21 cellular contexts compared by ENCODE assay signal in the genomic region with DNA sequence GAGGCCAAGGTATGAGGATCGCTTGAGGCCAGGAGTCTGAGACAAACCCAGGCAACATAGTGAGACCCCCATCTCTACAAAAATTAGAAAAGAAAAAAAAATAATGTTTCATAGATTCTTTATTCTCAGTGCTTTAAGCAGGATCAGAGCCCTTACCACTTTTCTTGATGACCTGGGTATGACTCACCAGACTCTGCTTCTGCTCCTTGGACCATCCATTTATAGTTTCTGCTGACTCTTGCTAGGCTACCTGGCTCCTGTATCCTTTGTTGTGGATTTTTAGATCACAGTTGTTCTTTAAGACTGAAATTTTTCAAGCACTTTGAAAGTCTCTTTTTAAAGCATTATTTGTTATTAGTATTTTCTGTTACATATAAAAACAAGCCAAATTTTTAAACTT.
DNase-seq lines count a peak whose midpoint lies in the region; ATAC-seq, FAIRE-seq and TF ChIP-seq lines count a peak whose summit lies in the region.
"Had no signal": no experiment of that assay in that cellular context is flagged by ENCODE, and none has a peak within 500 bp of the region (broad histone marks: within the 10 kb centered on the region; RNA-seq: fewer than 3 reads in every experiment).

No MANE protein-coding gene starts in this region.

- in situ Hi-C loops in Caki2 (cut with HindIII; ENCODE audit: low pct_unique_long_range_greater_than_20kb, low sequenced_read_pairs): no loop called here

- no peak overlapping the region for H2BK15ac ChIP-seq in mesenchymal stem cell (ENCODE audit: low read depth, poor library complexity, severe bottlenecking)

- POLR2A ChIA-PET in endothelial cell of umbilical vein (lab: Charles Lee): no interaction called here

- no peak overlapping the region for H2BK120ac ChIP-seq in mesenchymal stem cell (ENCODE audit: low read depth, low read length)

- H3K27ac ChIP-seq in endothelial cell of umbilical vein (ENCODE audit: insufficient read depth, low read depth, low read length) (no peak overlapping the region), mesenchymal stem cell (ENCODE audit: low read length, poor library complexity, severe bottlenecking) (no peak overlapping the region), adrenal gland (no peak overlapping the region), caudate nucleus (ENCODE audit: low read depth, low read length) (no peak overlapping the region), heart left ventricle (no peak overlapping the region)
- H3K27ac ChIP-seq: BLaER1, esophagus muscularis mucosa, lower lobe of right lung, thoracic aorta had no signal

- H3K18ac ChIP-seq in mesenchymal stem cell (ENCODE audit: low read depth in 1 of 2, low read length in 2 of 2): no peak overlapping the region

- H3K9me1 ChIP-seq in endothelial cell of umbilical vein (replicated peaks; ENCODE audit: control insufficient read depth, extremely low read depth, insufficient read depth, low read length): no peaks in the 10 kb centered on the region

- no peak overlapping the region for H4K91ac ChIP-seq in mesenchymal stem cell (ENCODE audit: low read length)

- H2AK5ac ChIP-seq in mesenchymal stem cell (ENCODE audit: low read length, severe bottlenecking): no peak overlapping the region

- no peaks in the 10 kb centered on the region for H3K79me1 ChIP-seq in mesenchymal stem cell (replicated peaks; ENCODE audit: low read length, poor library complexity, severe bottlenecking)

- no peak for ATAC-seq in heart left ventricle
- ATAC-seq: activated T-helper 17 cell treated with anti-CD3 and anti-CD28 coated beads, Interleukin-2, amount 50 U/mL, for 72 hours; lower lobe of right lung; natural killer cell had no signal

- TF ChIP-seq POLR2A in endothelial cell of umbilical vein (IDR thresholded peaks at IDR 0.05; ENCODE audit: low read depth, low read length): no peak
- TF ChIP-seq POLR2A in adrenal gland (IDR thresholded peaks at IDR 0.05): no peak
- TF ChIP-seq POLR2A in heart left ventricle (IDR thresholded peaks at IDR 0.05): no peak

- H2AFZ ChIP-seq in endothelial cell of umbilical vein (ENCODE audit: low read depth, low read length): no peak overlapping the region
- H2AFZ ChIP-seq in mesenchymal stem cell (ENCODE audit: low read depth, low read length): no peak overlapping the region

- H3K9ac ChIP-seq in endothelial cell of umbilical vein (replicated peaks; ENCODE audit: extremely low read depth, insufficient read depth, low read length) (no peak overlapping the region), mesenchymal stem cell (ENCODE audit: low read length) (no peak overlapping the region)
- H3K9ac ChIP-seq: BLaER1 had no signal

- H3K14ac ChIP-seq in mesenchymal stem cell (ENCODE audit: low read length in 2 of 2): no peak overlapping the region

- H4K20me1 ChIP-seq in endothelial cell of umbilical vein (replicated peaks; ENCODE audit: control insufficient read depth, extremely low read depth, insufficient read depth, low read length): no peaks in the 10 kb centered on the region
- H4K20me1 ChIP-seq: BLaER1 had no signal

- FAIRE-seq in endothelial cell of umbilical vein (lab: Jason Lieb, UNC): no peak

- H3K4me1 ChIP-seq in endothelial cell of umbilical vein (ENCODE audit: control insufficient read depth, extremely low read depth, insufficient read depth, low read length): no peaks in the 10 kb centered on the region
- peaks cover 1% of the 10 kb centered on the region for H3K4me1 ChIP-seq in mesenchymal stem cell (ENCODE audit: control insufficient read depth, insufficient read depth, low read depth, low read length)
- H3K4me1 ChIP-seq in adrenal gland (replicated peaks in 1 of 2): no peaks in the 10 kb centered on the region
- no peaks in the 10 kb centered on the region for H3K4me1 ChIP-seq in heart left ventricle
- H3K4me1 ChIP-seq: BLaER1, esophagus muscularis mucosa, lower lobe of right lung had no signal

- H3K4me2 ChIP-seq in endothelial cell of umbilical vein (ENCODE audit: insufficient read depth, low read length) (no peak overlapping the region), mesenchymal stem cell (ENCODE audit: low read length, poor library complexity, severe bottlenecking) (no peak overlapping the region)
- H3K4me2 ChIP-seq: BLaER1 had no signal

- H3K9me3 ChIP-seq in MG63: no peaks in the 10 kb centered on the region
- no peaks in the 10 kb centered on the region for H3K9me3 ChIP-seq in endothelial cell of umbilical vein (replicated peaks; ENCODE audit: control insufficient read depth, insufficient read depth, low read length)
- H3K9me3 ChIP-seq in mesenchymal stem cell (ENCODE audit: control insufficient read depth, low read length): no peaks in the 10 kb centered on the region
- no peaks in the 10 kb centered on the region for H3K9me3 ChIP-seq in adrenal gland (replicated peaks in 1 of 3)
- no peaks in the 10 kb centered on the region for H3K9me3 ChIP-seq in heart left ventricle
- H3K9me3 ChIP-seq: BLaER1, esophagus muscularis mucosa, lower lobe of right lung, thoracic aorta had no signal

- dilution Hi-C loops in endothelial cell of umbilical vein (cut with MboI; ENCODE audit: extremely low pct_ligation_motif_present, low sequenced_read_pairs): no loop called here

- no peak overlapping the region for H2BK12ac ChIP-seq in mesenchymal stem cell (ENCODE audit: low read length in 2 of 2)

- CTCF ChIA-PET in endothelial cell of umbilical vein (lab: Charles Lee): no interaction called here

- DNase-seq in Caki2 (ENCODE audit: low read depth): peak; percentile 28
- DNase-seq in MG63: peak; percentile 25
- no peak for DNase-seq in endothelial cell of umbilical vein (ENCODE audit: low read depth, low spot score)
- DNase-seq in mesenchymal stem cell: peak; percentile 35
- DNase-seq in adrenal gland: no peak
- no peak for DNase-seq in medulla oblongata (ENCODE audit: extremely low spot score)
- no peak for DNase-seq in caudate nucleus (lab: John Stamatoyannopoulos, UW)
- DNase-seq in heart left ventricle: no peak
- DNase-seq: activated CD4-positive, alpha-beta memory T cell treated with anti-CD3 and anti-CD28 coated beads, Interleukin-2, amount 10 ng/mL, durations not matched to agents 7 days and 5 days; amniotic stem cell; cortex of kidney; GOT3; lower lobe of right lung; natural killer cell; NCI-H2227 treated with DMSO at 0.1 percent for 48 hours; SIG-M5; T-helper 9 cell had no signal

- H3K4me3 ChIP-seq in MG63 (no peak overlapping the region), endothelial cell of umbilical vein (replicated peaks in 1 of 3; ENCODE audit: insufficient read depth in 1 of 3, low read depth in 1 of 3, low read length in 3 of 3) (no peak overlapping the region), mesenchymal stem cell (ENCODE audit: insufficient read depth in 1 of 2, low read depth in 1 of 2, low read length in 2 of 2) (no peak overlapping the region), adrenal gland (no peak overlapping the region), heart left ventricle (no peak overlapping the region)
- H3K4me3 ChIP-seq: BLaER1, esophagus muscularis mucosa, lower lobe of right lung, thoracic aorta had no signal

- H3K36me3 ChIP-seq in MG63 (no peaks in the 10 kb centered on the region), endothelial cell of umbilical vein (ENCODE audit: control insufficient read depth in 2 of 2, extremely low read depth in 1 of 2, insufficient read depth in 2 of 2, low read length in 2 of 2) (no peaks in the 10 kb centered on the region), mesenchymal stem cell (ENCODE audit: control insufficient read depth in 1 of 2, insufficient read depth in 2 of 2, low read depth in 1 of 2, low read length in 2 of 2) (no peaks in the 10 kb centered on the region), adrenal gland (replicated peaks in 1 of 2) (no peaks in the 10 kb centered on the region), heart left ventricle (no peaks in the 10 kb centered on the region)
- H3K36me3 ChIP-seq: BLaER1, esophagus muscularis mucosa, lower lobe of right lung, thoracic aorta had no signal

- intact Hi-C loops in endothelial cell of umbilical vein (cut with micrococcal nuclease) (no loop called here), adrenal gland (cut with DNase I) (no loop called here), heart left ventricle (cut with DNase I) (no loop called here)

- H3K23ac ChIP-seq in mesenchymal stem cell (ENCODE audit: low read length in 2 of 2): no peak overlapping the region

- H3K4ac ChIP-seq in mesenchymal stem cell (ENCODE audit: low read depth in 1 of 2, low read length in 2 of 2): no peak overlapping the region

- no peak overlapping the region for H4K8ac ChIP-seq in mesenchymal stem cell (ENCODE audit: low read length)

- TF ChIP-seq CTCF in endothelial cell of umbilical vein (IDR thresholded peaks at IDR 0.05; ENCODE audit: extremely low read depth in 1 of 2, insufficient read depth in 1 of 2, low read depth in 1 of 2, low read length in 2 of 2) (no peak), adrenal gland (IDR thresholded peaks at IDR 0.05) (no peak), heart left ventricle (IDR thresholded peaks at IDR 0.05) (no peak)

- no peaks in the 10 kb centered on the region for H3K79me2 ChIP-seq in endothelial cell of umbilical vein (ENCODE audit: control insufficient read depth, insufficient read depth, low read length)

- no peak overlapping the region for H2BK5ac ChIP-seq in mesenchymal stem cell (ENCODE audit: low read depth, low read length, poor library complexity, severe bottlenecking)

- H3K27me3 ChIP-seq in MG63: no peaks in the 10 kb centered on the region; the same call in 1 of the 2 replicates
- H3K27me3 ChIP-seq in endothelial cell of umbilical vein (ENCODE audit: control insufficient read depth in 2 of 2, insufficient read depth in 2 of 2, low read length in 2 of 2): no peaks in the 10 kb centered on the region
- no peaks in the 10 kb centered on the region for H3K27me3 ChIP-seq in mesenchymal stem cell (ENCODE audit: control insufficient read depth in 1 of 2, insufficient read depth in 1 of 2, low read length in 2 of 2)
- H3K27me3 ChIP-seq in adrenal gland: no peaks in the 10 kb centered on the region
- no peaks in the 10 kb centered on the region for H3K27me3 ChIP-seq in heart left ventricle
- H3K27me3 ChIP-seq: BLaER1, esophagus muscularis mucosa had no signal

- no TSS peak for BruUV-seq in endothelial cell of umbilical vein (replicated peaks; lab: Mats Ljungman, UMichigan)

- WGBS in mesenchymal stem cell: no CpG with 5 or more reads among the region's 1 CpG
- 86 to 98% (median 92%) methylated on average over 1 of the region's 1 CpG for WGBS in adrenal gland, 4 donors
- WGBS in heart left ventricle, 4 donors: 93 to 95% (median 93%) methylated on average over 1 of the region's 1 CpG

TF ChIP-seq in endothelial cell of umbilical vein, 7 proteins besides CTCF, POLR2A, EP300 and RAD21:
- TF ChIP-seq GATA2 (IDR thresholded peaks at IDR 0.05; ENCODE audit: insufficient read depth, insufficient read length, low read depth, low read length) (no peak), FOS (IDR thresholded peaks at IDR 0.05; ENCODE audit: borderline replicate concordance, insufficient read depth, low read length) (peak; percentile 20), JUN (IDR thresholded peaks at IDR 0.05; ENCODE audit: borderline replicate concordance, insufficient read depth, insufficient read length, low read depth) (no peak)

Comparison
In these comparisons a context has a peak if more than half of its experiments do, and no peak if none do; other contexts are left out.
1. DNase-seq: peak in Caki2 (single experiment), MG63 (single experiment) and mesenchymal stem cell (single experiment); none in endothelial cell of umbilical vein (single experiment), adrenal gland (0 of 7), medulla oblongata (single experiment), caudate nucleus (0 of 61) and heart left ventricle (0 of 5).